Comparison of ENCODE assay signal across 8 cellular contexts in the genomic region with DNA sequence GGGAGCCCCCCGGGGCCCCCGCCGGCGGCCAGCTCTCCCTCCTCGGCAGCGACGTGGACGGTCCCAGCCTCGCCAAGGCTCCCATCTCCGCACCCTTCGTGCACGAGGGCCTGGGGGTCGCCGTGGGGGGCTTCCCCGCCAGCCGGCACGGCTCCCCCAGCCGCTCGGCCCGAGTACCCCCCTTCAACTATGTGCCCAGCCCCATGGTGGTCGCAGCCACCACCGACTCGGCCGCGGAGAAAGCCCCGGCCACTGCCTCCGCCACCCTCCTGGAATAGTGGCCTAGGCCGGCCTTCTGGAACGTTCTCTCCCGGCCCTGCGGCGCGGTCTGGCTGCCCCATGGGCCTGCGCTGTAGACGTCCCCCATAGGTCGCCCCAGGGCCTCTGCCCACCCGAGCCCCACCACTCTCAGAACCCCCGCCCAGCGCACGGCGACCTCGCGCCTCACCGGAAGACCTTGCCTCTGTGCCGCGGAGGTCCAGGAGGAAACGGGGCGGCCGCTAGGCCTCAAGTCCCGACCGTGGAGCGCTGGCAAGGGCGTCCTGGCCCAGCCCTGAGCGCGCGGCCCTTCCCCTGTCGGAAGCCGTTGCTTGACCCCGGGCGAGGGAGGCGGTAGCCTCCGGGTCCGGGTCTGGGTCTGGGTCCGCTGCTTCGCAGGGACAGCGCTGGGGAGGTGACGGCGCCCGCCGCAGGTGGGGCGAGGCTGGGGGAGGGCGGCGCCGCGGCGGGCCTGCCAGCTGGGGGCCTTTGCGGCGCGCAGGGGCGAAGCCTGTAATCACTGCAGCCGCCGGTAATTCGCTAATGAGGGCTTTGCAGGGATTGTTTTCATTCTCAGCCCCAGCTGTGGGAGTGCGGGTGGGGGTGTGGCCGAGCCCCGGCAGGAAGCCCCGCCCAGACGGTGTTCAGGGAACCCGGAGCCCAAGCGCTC. TPM values are rescaled to one million over a fixed set of nuclear protein-coding genes. Genes with fewer than 3 reads are reported as not detected.
DNase-seq lines count a peak whose midpoint lies in the region; ATAC-seq, FAIRE-seq and TF ChIP-seq lines count a peak whose summit lies in the region.

No MANE protein-coding gene starts in this region.

- no peaks in the 10 kb centered on the region for H3K36me3 Mint-ChIP-seq in astrocyte (ENCODE audit: low read depth, unreplicated experiment)

- DNase-seq in HTR-8/SVneo (ENCODE audit: insufficient read length, low spot score), result peak; percentile 63
- DNase-seq in SW480 (ENCODE audit: low spot score), result peak; percentile 67
- DNase-seq in astrocyte (ENCODE audit: low read depth), result no peak
- no peak for DNase-seq in keratinocyte (ENCODE audit: low read depth, low spot score)
- peak; percentile 57 to 64 for DNase-seq in stimulated activated CD4-positive, alpha-beta T cell treated with anti-CD3 and anti-CD28 coated beads, Interleukin-4, amount 100 ng/mL, for 48 hours (ENCODE audit: low read depth in 2 of 2)
- DNase-seq in NCI-H510A (lab: John Stamatoyannopoulos, UW), result no peak

- TF ChIP-seq CTCF in astrocyte (IDR thresholded peaks at IDR 0.05; ENCODE audit: insufficient read depth, low read depth, low read length), result no peak
- TF ChIP-seq CTCF in keratinocyte (optimal IDR thresholded peaks at IDR 0.05 in 1 of 3, IDR thresholded peaks at IDR 0.05 in 1 of 3, conservative IDR thresholded peaks at IDR 0.05 in 1 of 3; ENCODE audit: extremely low read depth in 1 of 3, insufficient read depth in 2 of 3, low read length in 3 of 3), result no peak

- H3K9me3 ChIP-seq in astrocyte (ENCODE audit: insufficient read depth, low read depth, low read length) (no peaks in the 10 kb centered on the region), keratinocyte (ENCODE audit: control insufficient read depth, low read depth, low read length) (no peaks in the 10 kb centered on the region)

- no peaks in the 10 kb centered on the region for H3K36me3 ChIP-seq in astrocyte (ENCODE audit: insufficient read depth, low read length)
- H3K36me3 ChIP-seq in keratinocyte (ENCODE audit: control insufficient read depth in 2 of 2, extremely low read depth in 1 of 2, insufficient read depth in 2 of 2, low read length in 2 of 2), result peaks cover 0 to 5% of the 10 kb centered on the region in 2 experiments

- dilution Hi-C loops in keratinocyte (cut with MboI; ENCODE audit: extremely low pct_ligation_motif_present, low sequenced_read_pairs), result no loop called here

- H3K4me1 ChIP-seq in astrocyte (ENCODE audit: insufficient read depth, low read length), result peaks cover 12% of the 10 kb centered on the region
- peaks cover 16% of the 10 kb centered on the region for H3K4me1 ChIP-seq in keratinocyte (ENCODE audit: control insufficient read depth, extremely low read depth, insufficient read depth, low read length)

- no peak overlapping the region for H3K4me3 ChIP-seq in astrocyte (ENCODE audit: insufficient read depth, low read depth, low read length)
- H3K4me3 ChIP-seq in keratinocyte (ENCODE audit: control insufficient read depth in 2 of 3, extremely low read depth in 1 of 3, insufficient read depth in 2 of 3, low read depth in 1 of 3, low read length in 3 of 3), result peak overlapping the region; percentile 48 to 60 (median 51)

- no peaks in the 10 kb centered on the region for H3K4me1 Mint-ChIP-seq in astrocyte (ENCODE audit: low read depth, unreplicated experiment)

- H3K27me3 ChIP-seq in astrocyte (ENCODE audit: insufficient read depth, low read length) (peaks cover 5% of the 10 kb centered on the region), keratinocyte (ENCODE audit: control insufficient read depth, extremely low read depth, insufficient read depth, low read length) (peaks cover 54% of the 10 kb centered on the region)

- H3K79me2 ChIP-seq in astrocyte (ENCODE audit: insufficient read depth, low read length), result no peaks in the 10 kb centered on the region
- H3K79me2 ChIP-seq in keratinocyte (ENCODE audit: control insufficient read depth, insufficient read depth, low read length), result no peaks in the 10 kb centered on the region

- peaks cover 3% of the 10 kb centered on the region for H3K9me3 Mint-ChIP-seq in astrocyte (ENCODE audit: unreplicated experiment)

- H2AFZ ChIP-seq in astrocyte (ENCODE audit: low read depth, low read length) (no peak overlapping the region), keratinocyte (ENCODE audit: control insufficient read depth, low read length) (no peak overlapping the region)

- no peak for ATAC-seq in GM21381 (IDR thresholded peaks at IDR 0.05; ENCODE audit: unreplicated experiment)
- ATAC-seq in GM18519 (IDR thresholded peaks at IDR 0.05; ENCODE audit: low FRiP score, unreplicated experiment), result no peak

- H3K27ac ChIP-seq in astrocyte (ENCODE audit: low read depth, low read length) (no peak overlapping the region), keratinocyte (ENCODE audit: control insufficient read depth, insufficient read depth, low read length) (no peak overlapping the region)

- H3K27me3 Mint-ChIP-seq in astrocyte (ENCODE audit: low read depth, unreplicated experiment), result peaks cover 2% of the 10 kb centered on the region

- no peak overlapping the region for H3K9ac ChIP-seq in astrocyte (ENCODE audit: low read length)
- H3K9ac ChIP-seq in keratinocyte (ENCODE audit: control insufficient read depth, extremely low read depth, insufficient read depth, low read length), result no peak overlapping the region

- peaks cover 4% of the 10 kb centered on the region for H3K9me1 ChIP-seq in keratinocyte (ENCODE audit: control insufficient read depth, extremely low read depth, insufficient read depth, low read length)

- H3K4me2 ChIP-seq in astrocyte (ENCODE audit: low read length), result peak overlapping the region; percentile 60
- peak overlapping the region; percentile 70 for H3K4me2 ChIP-seq in keratinocyte (ENCODE audit: control insufficient read depth, extremely low read depth, insufficient read depth, low read depth, low read length)

- H3K4me3 Mint-ChIP-seq in astrocyte (ENCODE audit: unreplicated experiment), result peak overlapping the region; percentile 67

- FAIRE-seq in HTR-8/SVneo (lab: Jason Lieb, UNC) (no peak), astrocyte (lab: Jason Lieb, UNC) (no peak), keratinocyte (lab: Jason Lieb, UNC) (no peak)

- peak overlapping the region; percentile 86 for H3K27ac Mint-ChIP-seq in astrocyte (ENCODE audit: unreplicated experiment)

- H4K20me1 ChIP-seq in astrocyte (ENCODE audit: insufficient read depth, low read length), result peaks cover 49% of the 10 kb centered on the region
- H4K20me1 ChIP-seq in keratinocyte (ENCODE audit: control insufficient read depth, extremely low read depth, insufficient read depth, low read length), result peaks cover 12% of the 10 kb centered on the region

RNA-seq across cellular contexts. Expression of a gene that starts 8.8 kb away (rescaled TPM):
- 30.2 and 32.4 TPM in 2 replicates for total RNA-seq in astrocyte
- 11.2 to 24.9 TPM (median 13.8 TPM) in 3 replicates for polyA plus RNA-seq in keratinocyte
- polyA plus RNA-seq in keratinocyte (2011; ENCODE audit: low read depth), result 5.0 TPM
- polyA plus RNA-seq in keratinocyte (2011; cell fraction: cytosol; rRNA removed), result 12.9 and 35.3 TPM in 2 replicates
- 16.8 and 23.9 TPM in 2 replicates for polyA plus RNA-seq in keratinocyte (2011; cell fraction: nucleus; rRNA removed)
- polyA plus RNA-seq in keratinocyte (2012; ENCODE audit: low replicate concordance), result 17.7 and 18.7 TPM in 2 replicates
- 6.2 to 16.8 TPM (median 10.1 TPM) in 3 replicates for polyA minus RNA-seq in keratinocyte
- 30.5 TPM for polyA minus RNA-seq in keratinocyte (2011; cell fraction: cytosol; rRNA and poly(A)+ RNA removed)
- 13.4 and 14.5 TPM in 2 replicates for polyA minus RNA-seq in keratinocyte (2011; cell fraction: nucleus; rRNA and poly(A)+ RNA removed)

RNA-seq across cellular contexts. Expression of a gene that starts 19.9 kb away (rescaled TPM):
- total RNA-seq in astrocyte, result 2.7 and 3.9 TPM in 2 replicates
- 0.25 to 1.2 TPM (median 0.27 TPM) in 3 replicates for polyA plus RNA-seq in keratinocyte
- polyA plus RNA-seq in keratinocyte (2011; ENCODE audit: low read depth), result 0.36 TPM
- polyA plus RNA-seq in keratinocyte (2011; cell fraction: cytosol; rRNA removed), result 0.12 and 0.35 TPM in 2 replicates
- polyA plus RNA-seq in keratinocyte (2011; cell fraction: nucleus; rRNA removed), result 4.0 and 6.0 TPM in 2 replicates
- polyA plus RNA-seq in keratinocyte (2012; ENCODE audit: low replicate concordance), result 0.71 and 0.93 TPM in 2 replicates
- polyA minus RNA-seq in keratinocyte, result 0.22 to 0.92 TPM in 2 of 3 replicates, not detected in the other
- not detected for polyA minus RNA-seq in keratinocyte (2011; cell fraction: cytosol; rRNA and poly(A)+ RNA removed)
- 0.53 and 1.7 TPM in 2 replicates for polyA minus RNA-seq in keratinocyte (2011; cell fraction: nucleus; rRNA and poly(A)+ RNA removed)

RNA-seq across cellular contexts. Expression of a gene that starts 20.3 kb away (rescaled TPM):
- 5.5 and 7.1 TPM in 2 replicates for total RNA-seq in astrocyte
- polyA plus RNA-seq in keratinocyte, result 0.01 to 0.05 TPM (median 0.01 TPM) in 3 replicates
- not detected for polyA plus RNA-seq in keratinocyte (2011; ENCODE audit: low read depth)
- 0.01 and 0.03 TPM in 2 replicates for polyA plus RNA-seq in keratinocyte (2011; cell fraction: cytosol; rRNA removed)
- 0.08 and 0.11 TPM in 2 replicates for polyA plus RNA-seq in keratinocyte (2011; cell fraction: nucleus; rRNA removed)
- 0.16 and 0.20 TPM in 2 replicates for polyA plus RNA-seq in keratinocyte (2012; ENCODE audit: low replicate concordance)
- 0.03 to 0.13 TPM in 2 of 3 replicates, not detected in the other for polyA minus RNA-seq in keratinocyte
- not detected for polyA minus RNA-seq in keratinocyte (2011; cell fraction: cytosol; rRNA and poly(A)+ RNA removed)
- polyA minus RNA-seq in keratinocyte (2011; cell fraction: nucleus; rRNA and poly(A)+ RNA removed), result 0.21 and 0.54 TPM in 2 replicates

RNA-seq across cellular contexts. Expression of a gene that starts 20.8 kb away (rescaled TPM):
- total RNA-seq in astrocyte, result 5.7 and 6.6 TPM in 2 replicates
- 1.2 to 1.3 TPM (median 1.2 TPM) in 3 replicates for polyA plus RNA-seq in keratinocyte
- 1.8 TPM for polyA plus RNA-seq in keratinocyte (2011; ENCODE audit: low read depth)
- polyA plus RNA-seq in keratinocyte (2011; cell fraction: cytosol; rRNA removed), result 1.4 and 3.0 TPM in 2 replicates
- 1.1 and 1.5 TPM in 2 replicates for polyA plus RNA-seq in keratinocyte (2011; cell fraction: nucleus; rRNA removed)
- 2.0 and 3.1 TPM in 2 replicates for polyA plus RNA-seq in keratinocyte (2012; ENCODE audit: low replicate concordance)
- polyA minus RNA-seq in keratinocyte, result 0.80 to 5.9 TPM (median 2.5 TPM) in 3 replicates
- polyA minus RNA-seq in keratinocyte (2011; cell fraction: cytosol; rRNA and poly(A)+ RNA removed), result 4.4 TPM
- polyA minus RNA-seq in keratinocyte (2011; cell fraction: nucleus; rRNA and poly(A)+ RNA removed), result 1.2 and 1.4 TPM in 2 replicates

RNA-seq across cellular contexts. Expression of a gene that starts 32.0 kb away (rescaled TPM):
- 973 and 1,045 TPM in 2 replicates for total RNA-seq in astrocyte
- polyA plus RNA-seq in keratinocyte, result 795 to 1,391 TPM (median 803 TPM) in 3 replicates
- 362 TPM for polyA plus RNA-seq in keratinocyte (2011; ENCODE audit: low read depth)
- 749 and 1,693 TPM in 2 replicates for polyA plus RNA-seq in keratinocyte (2011; cell fraction: cytosol; rRNA removed)
- polyA plus RNA-seq in keratinocyte (2011; cell fraction: nucleus; rRNA removed), result 422 and 446 TPM in 2 replicates
- 1,800 and 1,869 TPM in 2 replicates for polyA plus RNA-seq in keratinocyte (2012; ENCODE audit: low replicate concordance)
- polyA minus RNA-seq in keratinocyte, result 373 to 635 TPM (median 449 TPM) in 3 replicates
- polyA minus RNA-seq in keratinocyte (2011; cell fraction: cytosol; rRNA and poly(A)+ RNA removed), result 1,642 TPM
- polyA minus RNA-seq in keratinocyte (2011; cell fraction: nucleus; rRNA and poly(A)+ RNA removed), result 171 and 204 TPM in 2 replicates

Comparison
In these comparisons a context has a peak if more than half of its experiments do, and no peak if none do; other contexts are left out.
1. DNase-seq: peak in HTR-8/SVneo (single experiment), SW480 (single experiment) and stimulated activated CD4-positive, alpha-beta T cell treated with anti-CD3 and anti-CD28 coated beads, Interleukin-4, amount 100 ng/mL, for 48 hours (2 of 2); none in astrocyte (single experiment), keratinocyte (single experiment) and NCI-H510A (single experiment).